In genomic region chr5:143245929-143246561, GRCh38 we compare ENCODE assay signal across 10 cellular contexts.
DNase-seq lines count a peak whose midpoint lies in the region; ATAC-seq and TF ChIP-seq lines count a peak whose summit lies in the region.
"Had no signal": no experiment of that assay in that cellular context is flagged by ENCODE, and none has a peak within 500 bp of the region (broad histone marks: within the 10 kb centered on the region; RNA-seq: fewer than 3 reads in every experiment).

No MANE protein-coding gene starts in this region.

- H3K27ac Mint-ChIP-seq in osteocyte (ENCODE audit: unreplicated experiment): peak overlapping the region; percentile 96
- H3K27ac Mint-ChIP-seq: activated B cell treated with CpG ODN at 0.5 μM for 24 hours had no signal

- no peaks in the 10 kb centered on the region for H3K27me3 Mint-ChIP-seq in osteocyte (ENCODE audit: unreplicated experiment)
- H3K27me3 Mint-ChIP-seq: activated B cell treated with CpG ODN at 0.5 μM for 24 hours had no signal

- ATAC-seq in GM18519 (IDR thresholded peaks at IDR 0.05; ENCODE audit: low FRiP score, unreplicated experiment): no peak

- peaks cover 61% of the 10 kb centered on the region for H3K4me1 Mint-ChIP-seq in osteocyte (ENCODE audit: unreplicated experiment)
- H3K4me1 Mint-ChIP-seq: activated B cell treated with CpG ODN at 0.5 μM for 24 hours had no signal

- no peak for TF ChIP-seq POLR2A in esophagus squamous epithelium (IDR thresholded peaks at IDR 0.05)

- no peaks in the 10 kb centered on the region for H3K9me3 ChIP-seq in esophagus squamous epithelium

- DNase-seq in EL (peak; percentile 98), NCI-H226 (peak; percentile 99), cerebellar cortex (ENCODE audit: low spot score) (peak; percentile 99), osteocyte (ENCODE audit: extremely low spot score, unreplicated experiment) (no peak), germinal center (ENCODE audit: low spot score) (no peak), activated T-cell treated with anti-CD3 and anti-CD28 coated beads for 4 hours (no peak), esophagus squamous epithelium (lab: John Stamatoyannopoulos, UW) (no peak)
- DNase-seq: activated B cell treated with CpG ODN at 0.5 μM for 24 hours had no signal

- TF ChIP-seq CTCF in osteocyte (IDR thresholded peaks at IDR 0.05): no peak
- TF ChIP-seq CTCF in esophagus squamous epithelium (IDR thresholded peaks at IDR 0.05): no peak

- no peak overlapping the region for H3K4me3 ChIP-seq in esophagus squamous epithelium

- H3K4me3 Mint-ChIP-seq in osteocyte (ENCODE audit: unreplicated experiment): no peak overlapping the region
- H3K4me3 Mint-ChIP-seq: activated B cell treated with CpG ODN at 0.5 μM for 24 hours had no signal

- H3K9me3 Mint-ChIP-seq in osteocyte (ENCODE audit: unreplicated experiment): no peaks in the 10 kb centered on the region
- H3K9me3 Mint-ChIP-seq: activated B cell treated with CpG ODN at 0.5 μM for 24 hours had no signal

- intact Hi-C loops in esophagus squamous epithelium (cut with DNase I): no loop called here

- H3K36me3 ChIP-seq in esophagus squamous epithelium: no peaks in the 10 kb centered on the region

- H3K36me3 Mint-ChIP-seq in osteocyte (ENCODE audit: unreplicated experiment): no peaks in the 10 kb centered on the region

- H3K4me1 ChIP-seq in esophagus squamous epithelium: peaks cover 11 to 51% (median 23%) of the 10 kb centered on the region in 3 donors

- H3K27ac ChIP-seq in esophagus squamous epithelium: no peak overlapping the region
- H3K27ac ChIP-seq: parathyroid adenoma had no signal

- no peaks in the 10 kb centered on the region for H3K27me3 ChIP-seq in esophagus squamous epithelium

- WGBS in esophagus squamous epithelium, 2 donors: 61 to 77% methylated on average over 7 to 11 of the region's 11 CpGs

Comparison
In these comparisons a context has a peak if more than half of its experiments do, and no peak if none do; other contexts are left out.
1. DNase-seq: peak in EL (single experiment), NCI-H226 (single experiment) and cerebellar cortex (single experiment); none in osteocyte (single experiment), germinal center (single experiment), activated T-cell treated with anti-CD3 and anti-CD28 coated beads for 4 hours (single experiment) and esophagus squamous epithelium (single experiment).